15 cellular contexts compared by ENCODE assay signal in the genomic region with DNA sequence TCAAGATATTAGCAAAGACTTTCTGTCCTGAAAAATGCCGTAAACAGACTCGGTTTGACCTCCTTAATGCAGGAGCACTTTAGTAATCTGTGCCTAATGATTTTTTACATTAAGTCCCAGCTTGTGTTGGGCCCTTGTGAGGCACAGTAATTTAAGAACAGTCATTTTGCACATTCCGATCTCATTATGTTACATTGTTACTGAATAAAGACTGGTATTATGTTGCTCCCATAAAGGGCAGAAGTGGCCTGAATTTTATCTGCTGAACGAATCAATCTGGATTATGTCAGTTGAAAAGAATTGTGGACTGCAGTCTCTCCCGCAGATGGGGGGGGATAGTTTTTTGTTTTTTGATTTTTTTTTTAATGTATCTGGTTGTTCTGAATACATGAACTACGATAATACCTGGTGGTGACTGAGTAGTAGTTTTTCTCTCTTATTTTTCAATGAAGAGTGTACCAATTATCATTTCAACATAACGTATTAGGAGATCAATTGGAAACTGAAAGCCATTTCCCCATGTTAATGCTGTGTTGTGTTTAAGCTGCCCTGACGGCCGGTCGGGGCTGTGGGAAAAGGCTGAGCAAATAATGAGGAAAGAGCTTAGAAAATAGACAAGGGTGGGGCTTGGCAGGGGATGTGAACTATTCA.
DNase-seq lines count a peak whose midpoint lies in the region; ATAC-seq, FAIRE-seq and TF ChIP-seq lines count a peak whose summit lies in the region.
"Had no signal": no experiment of that assay in that cellular context is flagged by ENCODE, and none has a peak within 500 bp of the region (broad histone marks: within the 10 kb centered on the region; RNA-seq: fewer than 3 reads in every experiment).

No MANE protein-coding gene starts in this region.

- peak; percentile 61 for DNase-seq in AG20443 (ENCODE audit: low spot score)
- peak; percentile 81 for DNase-seq in NCI-H82 (lab: John Stamatoyannopoulos, UW)
- no peak for DNase-seq in endothelial cell (ENCODE audit: low spot score)
- peak in 4 of 6 donors; percentile 45 to 71 (median 58) for DNase-seq in pancreas
- no peak for DNase-seq in uterus
- DNase-seq in foreskin keratinocyte = no peak
- DNase-seq: naive thymus-derived CD4-positive, alpha-beta T cell; NCI-H1048; NCI-H526 had no signal

- H3K36me3 ChIP-seq in pancreas (no peaks in the 10 kb centered on the region), uterus (no peaks in the 10 kb centered on the region)

- H3K9me3 Mint-ChIP-seq in endothelial cell (ENCODE audit: unreplicated experiment) = no peaks in the 10 kb centered on the region
- H3K9me3 Mint-ChIP-seq: activated T-helper 1 cell treated with anti-CD3 and anti-CD28 coated beads, Interleukin-12 subunit alpha, Interleukin-12 subunit beta, Interleukin-2, Interleukin-4 antibody, amounts not matched to agents 30 ng/mL and 10 ng/mL and 1 ng/mL, durations not matched to agents 14 hours and 24 hours and 36 hours had no signal

- H3K27ac ChIP-seq in pancreas = peak overlapping the region in 3 of 4 donors; percentile 75 to 81 (median 81)
- H3K27ac ChIP-seq in uterus = no peak overlapping the region
- no peak overlapping the region for H3K27ac ChIP-seq in foreskin keratinocyte
- H3K27ac ChIP-seq: C4-2B, epithelial cell of prostate had no signal

- H3K27me3 ChIP-seq in pancreas (no peaks in the 10 kb centered on the region), uterus (no peaks in the 10 kb centered on the region), foreskin keratinocyte (no peaks in the 10 kb centered on the region)

- intact Hi-C loops in pancreas (cut with DNase I) = no loop called here
- intact Hi-C loops in uterus (cut with DNase I; ENCODE audit: low total_unique reads) = no loop called here

- H3K4me3 ChIP-seq in pancreas (peak overlapping the region in 2 of 4 donors; percentile 4 to 8), uterus (no peak overlapping the region)

- H3K9me3 ChIP-seq in pancreas (no peaks in the 10 kb centered on the region), uterus (no peaks in the 10 kb centered on the region)

- peaks cover 18% of the 10 kb centered on the region for H3K4me1 Mint-ChIP-seq in endothelial cell (ENCODE audit: unreplicated experiment)
- H3K4me1 Mint-ChIP-seq: naive thymus-derived CD4-positive, alpha-beta T cell had no signal

- TF ChIP-seq CTCF in endothelial cell (IDR thresholded peaks at IDR 0.05; ENCODE audit: unreplicated experiment) = no peak
- TF ChIP-seq CTCF in pancreas (IDR thresholded peaks at IDR 0.05) = no peak
- no peak for TF ChIP-seq CTCF in uterus (IDR thresholded peaks at IDR 0.05)
- TF ChIP-seq CTCF in foreskin keratinocyte (conservative IDR thresholded peaks at IDR 0.05) = no peak

- WGBS in pancreas, 2 donors = 25 to 26% methylated on average over 10 of the region's 10 CpGs

- ATAC-seq in pancreas = peak; percentile 32 to 53 (median 41)
- no peak for ATAC-seq in HG03159 (IDR thresholded peaks at IDR 0.05; ENCODE audit: unreplicated experiment)
- no peak for ATAC-seq in foreskin keratinocyte
- ATAC-seq in GM18867 (IDR thresholded peaks at IDR 0.05; ENCODE audit: unreplicated experiment) = no peak
- ATAC-seq: naive thymus-derived CD4-positive, alpha-beta T cell had no signal

- H3K4me1 ChIP-seq in pancreas (peaks cover 19 to 34% (median 29%) of the 10 kb centered on the region in 3 donors), uterus (no peaks in the 10 kb centered on the region), foreskin keratinocyte (no peaks in the 10 kb centered on the region)

- no peak for TF ChIP-seq POLR2A in uterus (IDR thresholded peaks at IDR 0.05)

- peaks cover 1% of the 10 kb centered on the region for H3K27me3 Mint-ChIP-seq in endothelial cell (ENCODE audit: unreplicated experiment)

- no peaks in the 10 kb centered on the region for H3K36me3 Mint-ChIP-seq in endothelial cell (ENCODE audit: low read depth, unreplicated experiment)
- H3K36me3 Mint-ChIP-seq: naive thymus-derived CD4-positive, alpha-beta T cell had no signal

- FAIRE-seq in pancreas (lab: Jason Lieb, UNC) = no peak
- FAIRE-seq: bronchial epithelial cell had no signal

- no peak overlapping the region for H3K4me3 Mint-ChIP-seq in endothelial cell (ENCODE audit: unreplicated experiment)
- H3K4me3 Mint-ChIP-seq: activated T-helper 1 cell treated with anti-CD3 and anti-CD28 coated beads, Interleukin-12 subunit alpha, Interleukin-12 subunit beta, Interleukin-2, Interleukin-4 antibody, amounts not matched to agents 30 ng/mL and 10 ng/mL and 1 ng/mL, durations not matched to agents 14 hours and 24 hours and 36 hours had no signal

- H3K27ac Mint-ChIP-seq in endothelial cell (ENCODE audit: unreplicated experiment) = peak overlapping the region; percentile 59
- H3K27ac Mint-ChIP-seq: activated T-helper 1 cell treated with anti-CD3 and anti-CD28 coated beads, Interleukin-12 subunit alpha, Interleukin-12 subunit beta, Interleukin-2, Interleukin-4 antibody, amounts not matched to agents 30 ng/mL and 10 ng/mL and 1 ng/mL, durations not matched to agents 14 hours and 24 hours and 36 hours; naive thymus-derived CD4-positive, alpha-beta T cell had no signal

Comparison
In these comparisons a context has a peak if more than half of its experiments do, and no peak if none do; other contexts are left out.
1. DNase-seq: peak in AG20443 (single experiment), NCI-H82 (single experiment) and pancreas (4 of 6); none in endothelial cell (single experiment), uterus (0 of 2) and foreskin keratinocyte (0 of 2).
2. ATAC-seq: peak in pancreas (4 of 4); none in HG03159 (single experiment), foreskin keratinocyte (single experiment) and GM18867 (single experiment).
3. H3K27ac ChIP-seq: peak in pancreas (3 of 4); none in uterus (0 of 2) and foreskin keratinocyte (single experiment).